In genomic region chr9:105700598-105701544, GRCh38 we compare ENCODE assay signal across 15 cellular contexts. TPM values are rescaled to one million over a fixed set of nuclear protein-coding genes. Genes with fewer than 3 reads are reported as not detected.
"Had no signal": no experiment of that assay in that cellular context is flagged by ENCODE, and none has a peak within 500 bp of the region (broad histone marks: within the 10 kb centered on the region; RNA-seq: fewer than 3 reads in every experiment).

No MANE protein-coding gene starts in this region.

- H3K4me3 Mint-ChIP-seq: activated naive CD8-positive, alpha-beta T cell; activated T-cell treated with anti-CD3 and anti-CD28 coated beads, Interleukin-2, amount 50 U/mL, for 24 hours; central memory CD8-positive, alpha-beta T cell; dendritic cell treated with granulocyte-macrophage colony-stimulating factor and Interleukin-4, amounts not matched to agents 40 ng/mL and 50 ng/mL, for 4 days; naive thymus-derived CD8-positive, alpha-beta T cell; stimulated activated effector memory CD8-positive, alpha-beta T cell treated with anti-CD3 and anti-CD28 coated beads, Interleukin-12 subunit alpha, Interleukin-12 subunit beta, amount 100 ng/mL, for 72 hours; type B pancreatic cell had no signal

- DNase-seq: activated effector memory CD4-positive, alpha-beta T cell treated with Interleukin-2 at 50 U/mL for 16 hours; activated T-cell treated with anti-CD3 and anti-CD28 coated beads, Interleukin-2, amount 50 U/mL, for 24 hours; amygdala; naive thymus-derived CD8-positive, alpha-beta T cell had no signal

- H3K4me1 Mint-ChIP-seq: central memory CD8-positive, alpha-beta T cell; stimulated activated effector memory CD8-positive, alpha-beta T cell treated with anti-CD3 and anti-CD28 coated beads, Interleukin-12 subunit alpha, Interleukin-12 subunit beta, amount 100 ng/mL, for 72 hours had no signal

- H3K4me2 ChIP-seq: smooth muscle cell had no signal

- H3K9me3 ChIP-seq: neutrophil had no signal

- ATAC-seq: naive thymus-derived CD8-positive, alpha-beta T cell; stimulated activated effector memory CD8-positive, alpha-beta T cell treated with anti-CD3 and anti-CD28 coated beads, Interleukin-12 subunit alpha, Interleukin-12 subunit beta, amount 100 ng/mL, for 72 hours had no signal

- H3K27ac Mint-ChIP-seq: activated naive CD8-positive, alpha-beta T cell; activated T-cell treated with anti-CD3 and anti-CD28 coated beads, Interleukin-2, amount 50 U/mL, for 24 hours; dendritic cell treated with granulocyte-macrophage colony-stimulating factor and Interleukin-4, amounts not matched to agents 40 ng/mL and 50 ng/mL, for 4 days; naive thymus-derived CD8-positive, alpha-beta T cell; stimulated activated effector memory CD8-positive, alpha-beta T cell treated with anti-CD3 and anti-CD28 coated beads, Interleukin-12 subunit alpha, Interleukin-12 subunit beta, amount 100 ng/mL, for 72 hours; type B pancreatic cell had no signal

- H3K4me3 ChIP-seq: lung, smooth muscle cell had no signal

- H3K36me3 ChIP-seq: neutrophil had no signal

- H3K27me3 Mint-ChIP-seq: activated naive CD8-positive, alpha-beta T cell; activated T-cell treated with anti-CD3 and anti-CD28 coated beads, Interleukin-2, amount 50 U/mL, for 24 hours; brain; central memory CD8-positive, alpha-beta T cell; dendritic cell treated with granulocyte-macrophage colony-stimulating factor and Interleukin-4, amounts not matched to agents 40 ng/mL and 50 ng/mL, for 4 days; naive thymus-derived CD8-positive, alpha-beta T cell; type B pancreatic cell had no signal

- H3K27ac ChIP-seq: neutrophil had no signal

- H3K27me3 ChIP-seq: neutrophil had no signal

- H3K9me3 Mint-ChIP-seq: activated T-cell treated with anti-CD3 and anti-CD28 coated beads, Interleukin-2, amount 50 U/mL, for 24 hours; central memory CD8-positive, alpha-beta T cell; dendritic cell treated with granulocyte-macrophage colony-stimulating factor and Interleukin-4, amounts not matched to agents 40 ng/mL and 50 ng/mL, for 4 days; naive thymus-derived CD8-positive, alpha-beta T cell; stimulated activated effector memory CD8-positive, alpha-beta T cell treated with anti-CD3 and anti-CD28 coated beads, Interleukin-12 subunit alpha, Interleukin-12 subunit beta, amount 100 ng/mL, for 72 hours; type B pancreatic cell had no signal

- H3K36me3 Mint-ChIP-seq: naive thymus-derived CD8-positive, alpha-beta T cell; type B pancreatic cell had no signal

RNA-seq across cellular contexts. Expression of gene TAL2, which starts 38.6 kb away (rescaled TPM):
- total RNA-seq: epithelial cell of proximal tubule; lung; naive thymus-derived CD8-positive, alpha-beta T cell; T-helper 2 cell treated with Interferon-gamma antibody and Interleukin-4, amounts not matched to agents 100 ng/mL and 5 ng/mL, for 36 hours had no signal
